ENCODE assay signal across 9 cellular contexts in the genomic region with DNA sequence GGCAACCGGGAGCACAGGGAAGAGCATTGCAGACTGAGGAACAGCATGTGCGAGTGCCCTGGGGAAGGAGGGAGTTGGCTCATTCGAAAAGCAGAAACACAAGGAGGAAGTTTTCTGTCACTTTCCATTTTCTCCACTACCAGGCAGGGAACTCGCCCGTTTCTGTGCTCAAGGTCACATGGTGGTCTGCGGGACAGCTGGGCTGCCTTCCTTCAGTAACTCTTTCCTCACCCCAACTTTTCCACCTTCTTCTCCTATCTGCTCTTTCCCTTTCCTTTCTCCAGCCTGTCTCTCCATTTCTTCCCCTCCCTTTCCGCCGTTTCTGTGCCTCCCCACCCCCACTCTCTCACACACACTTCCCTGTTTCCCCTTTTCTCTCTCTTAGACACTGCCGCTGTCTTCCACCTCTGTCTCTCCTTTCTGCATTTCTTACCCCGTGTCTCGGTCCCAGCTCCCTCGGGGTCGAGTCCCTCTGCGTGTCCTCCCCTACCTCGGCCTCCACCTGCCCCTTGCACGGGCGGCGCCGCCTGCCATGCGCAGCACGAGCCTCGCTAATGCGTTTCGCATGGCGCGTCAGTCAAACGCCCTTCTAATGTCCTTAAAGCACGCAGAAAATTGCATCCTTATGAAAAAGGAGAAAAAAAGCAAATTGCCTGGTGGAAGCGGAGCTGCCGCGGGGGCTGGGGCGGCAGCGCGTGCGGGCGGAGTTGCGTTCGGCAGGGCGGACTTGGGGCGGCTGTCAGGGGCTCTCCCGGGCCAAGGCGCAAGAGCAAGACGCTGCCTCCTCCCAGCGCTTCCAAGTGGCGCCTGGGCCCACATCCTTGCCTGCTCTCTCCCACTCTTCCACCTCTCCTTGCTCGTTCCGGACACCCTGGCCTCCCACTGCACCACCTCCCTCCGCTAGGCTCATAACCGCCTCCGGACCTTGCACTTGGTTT. TPM values are rescaled to one million over a fixed set of nuclear protein-coding genes. Genes with fewer than 3 reads are reported as not detected.
DNase-seq lines count a peak whose midpoint lies in the region; ATAC-seq and TF ChIP-seq lines count a peak whose summit lies in the region.
"Had no signal": no experiment of that assay in that cellular context is flagged by ENCODE, and none has a peak within 500 bp of the region (broad histone marks: within the 10 kb centered on the region; RNA-seq: fewer than 3 reads in every experiment).

No MANE protein-coding gene starts in this region.

- peaks cover 6% of the 10 kb centered on the region for H3K9me3 Mint-ChIP-seq in activated CD4-positive, alpha-beta T cell treated with anti-CD3 and anti-CD28 coated beads, Interleukin-2, amount 10 ng/mL, durations not matched to agents 7 days and 5 days
- no peaks in the 10 kb centered on the region for H3K9me3 Mint-ChIP-seq in activated T-helper 17 cell treated with anti-CD3 and anti-CD28 coated beads, Interleukin-2, amount 50 U/mL, for 72 hours

- no peak overlapping the region for H3K27ac Mint-ChIP-seq in activated CD4-positive, alpha-beta T cell treated with anti-CD3 and anti-CD28 coated beads, Interleukin-2, amount 10 ng/mL, durations not matched to agents 7 days and 5 days
- H3K27ac Mint-ChIP-seq in activated T-helper 17 cell treated with anti-CD3 and anti-CD28 coated beads, Interleukin-2, amount 50 U/mL, for 72 hours = no peak overlapping the region

- peaks cover 4% of the 10 kb centered on the region for H3K36me3 Mint-ChIP-seq in activated CD4-positive, alpha-beta T cell treated with anti-CD3 and anti-CD28 coated beads, Interleukin-2, amount 10 ng/mL, durations not matched to agents 7 days and 5 days (ENCODE audit: low read depth)
- H3K36me3 Mint-ChIP-seq in activated T-helper 17 cell treated with anti-CD3 and anti-CD28 coated beads, Interleukin-2, amount 50 U/mL, for 72 hours (ENCODE audit: low read depth) = peaks cover 5% of the 10 kb centered on the region

- POLR2A ChIA-PET in activated CD4-positive, alpha-beta T cell treated with anti-CD3 and anti-CD28 coated beads, Interleukin-2, amount 10 ng/mL, durations not matched to agents 7 days and 5 days (lab: Charles Lee) = no interaction called here

- no peak for TF ChIP-seq CTCF in left lung (IDR thresholded peaks at IDR 0.05)
- no peak for TF ChIP-seq CTCF in stomach (IDR thresholded peaks at IDR 0.05)

- CTCF ChIA-PET in activated CD4-positive, alpha-beta T cell treated with anti-CD3 and anti-CD28 coated beads, Interleukin-2, amount 10 ng/mL, durations not matched to agents 7 days and 5 days (lab: Charles Lee) = interaction anchor here (1.1 kb wide), 1 partner anchor 16 kb away, joined by 3 read pairs; no protein-coding TSS in a partner anchor

- H3K9me3 ChIP-seq in left lung (no peaks in the 10 kb centered on the region), stomach (no peaks in the 10 kb centered on the region)

- 3 to 6% (median 3%) methylated on average over 40 to 50 of the region's 50 CpGs for WGBS in stomach, 5 donors

- H3K27ac ChIP-seq in left lung (no peak overlapping the region), stomach (peak overlapping the region in 2 of 5 donors; percentile 47 to 71)

- H3K4me3 ChIP-seq in left lung (peak overlapping the region in 1 of 2 donors; percentile 26), stomach (peak overlapping the region; percentile 41 to 53 (median 46))

- H3K36me3 ChIP-seq in left lung = no peaks in the 10 kb centered on the region
- H3K36me3 ChIP-seq in stomach = no peaks in the 10 kb centered on the region

- H3K27me3 Mint-ChIP-seq in activated CD4-positive, alpha-beta T cell treated with anti-CD3 and anti-CD28 coated beads, Interleukin-2, amount 10 ng/mL, durations not matched to agents 7 days and 5 days = peaks cover 95% of the 10 kb centered on the region
- H3K27me3 Mint-ChIP-seq in activated T-helper 17 cell treated with anti-CD3 and anti-CD28 coated beads, Interleukin-2, amount 50 U/mL, for 72 hours = peaks cover 79% of the 10 kb centered on the region

- no peak for TF ChIP-seq POLR2A in stomach (IDR thresholded peaks at IDR 0.05)

- DNase-seq in activated CD4-positive, alpha-beta T cell treated with anti-CD3 and anti-CD28 coated beads, Interleukin-2, amount 10 ng/mL, durations not matched to agents 7 days and 5 days = no peak
- DNase-seq in activated CD4-positive, alpha-beta T cell treated with anti-CD3 and anti-CD28 coated beads, Interleukin-2, amount 50 U/mL, for 48 hours = no peak
- DNase-seq in left lung (no peak), stomach (no peak), NAMALWA (ENCODE audit: low spot score) (no peak)
- DNase-seq: left cardiac atrium had no signal

- peaks cover 27% of the 10 kb centered on the region for H3K4me1 Mint-ChIP-seq in activated CD4-positive, alpha-beta T cell treated with anti-CD3 and anti-CD28 coated beads, Interleukin-2, amount 10 ng/mL, durations not matched to agents 7 days and 5 days
- H3K4me1 Mint-ChIP-seq in activated T-helper 17 cell treated with anti-CD3 and anti-CD28 coated beads, Interleukin-2, amount 50 U/mL, for 72 hours = peaks cover 14% of the 10 kb centered on the region

- H3K4me3 Mint-ChIP-seq in activated CD4-positive, alpha-beta T cell treated with anti-CD3 and anti-CD28 coated beads, Interleukin-2, amount 10 ng/mL, durations not matched to agents 7 days and 5 days = peak overlapping the region; percentile 22
- peak overlapping the region; percentile 35 for H3K4me3 Mint-ChIP-seq in activated T-helper 17 cell treated with anti-CD3 and anti-CD28 coated beads, Interleukin-2, amount 50 U/mL, for 72 hours

- H3K4me1 ChIP-seq in left lung = peaks cover 8 to 13% of the 10 kb centered on the region in 2 donors
- peaks cover 11 to 58% (median 40%) of the 10 kb centered on the region in 4 donors for H3K4me1 ChIP-seq in stomach

- intact Hi-C loops in left lung (cut with DNase I) (no loop called here), stomach (cut with DNase I; ENCODE audit: low total_unique reads) (no loop called here)

- TF ChIP-seq EP300 in stomach (IDR thresholded peaks at IDR 0.05) = no peak

- ATAC-seq in activated T-helper 17 cell treated with anti-CD3 and anti-CD28 coated beads, Interleukin-2, amount 50 U/mL, for 72 hours (replicated peaks) = no peak
- ATAC-seq in left lung (peak; percentile 42), HG03097 (IDR thresholded peaks at IDR 0.05; ENCODE audit: low FRiP score, unreplicated experiment) (no peak), GM19467 (IDR thresholded peaks at IDR 0.05; ENCODE audit: unreplicated experiment) (no peak)

- H3K27me3 ChIP-seq in left lung (peaks cover 79 to 100% of the 10 kb centered on the region in 2 donors), stomach (peaks cover 0 to 99% (median 76%) of the 10 kb centered on the region in 3 donors)

RNA-seq across cellular contexts. Expression of gene BARX1, which starts 9.5 kb away (rescaled TPM):
- not detected for total RNA-seq in activated CD4-positive, alpha-beta T cell treated with anti-CD3 and anti-CD28 coated beads, Interleukin-2, amount 10 ng/mL, durations not matched to agents 7 days and 5 days
- 1 to 10 TPM in 1 of 2 donors, not detected in 1; 1.3 TPM for total RNA-seq in activated T-helper 17 cell treated with anti-CD3 and anti-CD28 coated beads, Interleukin-2, amount 50 U/mL, for 72 hours
- total RNA-seq in left lung (not detected), stomach (100 to 1,000 TPM in 1 of 5 donors, 10 to 100 TPM in 3, not detected in 1; 42.0 to 213 (median 70.4) TPM)
- polyA plus RNA-seq in stomach = 100 to 1,000 TPM; 141 to 256 (median 151) TPM
- total RNA-seq: left cardiac atrium had no signal
